Comparison of ENCODE assay signal across 16 cellular contexts in genomic region chr1:203349757-203350522, GRCh38. TPM values are rescaled to one million over a fixed set of nuclear protein-coding genes. Genes with fewer than 3 reads are reported as not detected.
DNase-seq lines count a peak whose midpoint lies in the region; ATAC-seq and TF ChIP-seq lines count a peak whose summit lies in the region.
"Had no signal": no experiment of that assay in that cellular context is flagged by ENCODE, and none has a peak within 500 bp of the region (broad histone marks: within the 10 kb centered on the region; RNA-seq: fewer than 3 reads in every experiment).

No MANE protein-coding gene starts in this region.

- H3K4me1 ChIP-seq in ACC112 (ENCODE audit: control insufficient read depth, insufficient read depth, low read length, unreplicated experiment) (peaks cover 9% of the 10 kb centered on the region), ascending aorta (peaks cover 3 to 41% of the 10 kb centered on the region in 2 donors), mesendoderm (ENCODE audit: control insufficient read depth, low read depth, low read length) (peaks cover 10% of the 10 kb centered on the region)
- H3K4me1 ChIP-seq: adrenal gland, neural progenitor cell had no signal

- no peak overlapping the region for H4K8ac ChIP-seq in mesendoderm (ENCODE audit: low read depth, low read length)

- H3K4me2 ChIP-seq in mesendoderm (ENCODE audit: low read length): no peak overlapping the region
- H3K4me2 ChIP-seq: neural progenitor cell had no signal

- H2AK5ac ChIP-seq in mesendoderm (ENCODE audit: low read length): no peak overlapping the region

- H3K27ac ChIP-seq in ACC112 (ENCODE audit: low read depth, low read length) (no peak overlapping the region), ascending aorta (peak overlapping the region; percentile 83 to 84), skin epidermis (peak overlapping the region in 5 of 21 experiments; percentile 33 to 78 (median 59)), mesendoderm (ENCODE audit: low read depth, low read length) (no peak overlapping the region)
- H3K27ac ChIP-seq: neural progenitor cell had no signal

- H2BK5ac ChIP-seq in mesendoderm (ENCODE audit: low read length): no peak overlapping the region

- intact Hi-C loops in ascending aorta (cut with DNase I): loop anchor here (2.0 to 10.0 kb wide), 2 partner anchors 57 to 345 kb away; no protein-coding TSS in a partner anchor

- no peak overlapping the region for H3K56ac ChIP-seq in mesendoderm (ENCODE audit: low read length)

- no CpG with 5 or more reads among the region's 4 CpGs for WGBS in mesendoderm (ENCODE audit: extremely low coverage, insufficient coverage, low lambda C conversion rate)

- H3K9ac ChIP-seq in mesendoderm (ENCODE audit: low read length): no peak overlapping the region
- H3K9ac ChIP-seq: neural progenitor cell had no signal

- no peak overlapping the region for H2BK15ac ChIP-seq in mesendoderm (replicated peaks; ENCODE audit: low read depth)

- H3K79me2 ChIP-seq in ACC112 (ENCODE audit: control insufficient read depth, insufficient read depth, low read length, unreplicated experiment): no peaks in the 10 kb centered on the region
- no peaks in the 10 kb centered on the region for H3K79me2 ChIP-seq in mesendoderm (ENCODE audit: control insufficient read depth, insufficient read depth, low read length)

- no peak overlapping the region for H2BK120ac ChIP-seq in mesendoderm (ENCODE audit: low read depth, low read length)

- H3K79me1 ChIP-seq in mesendoderm (ENCODE audit: low read length): no peaks in the 10 kb centered on the region

- H3K36me3 ChIP-seq in ACC112 (ENCODE audit: insufficient read depth, low read length): no peaks in the 10 kb centered on the region
- H3K36me3 ChIP-seq in ascending aorta: peaks cover 6 to 18% of the 10 kb centered on the region in 2 donors
- H3K36me3 ChIP-seq in mesendoderm (ENCODE audit: control insufficient read depth, insufficient read depth, low read length): no peaks in the 10 kb centered on the region
- H3K36me3 ChIP-seq: adrenal gland, neural progenitor cell had no signal

- no peak overlapping the region for H3K23ac ChIP-seq in mesendoderm (ENCODE audit: low read length)

- no peak overlapping the region for H3K18ac ChIP-seq in mesendoderm (ENCODE audit: low read length)

- peaks cover 10% of the 10 kb centered on the region; the same call in 1 of the 2 replicates for H3K27me3 ChIP-seq in ACC112 (ENCODE audit: insufficient read depth, low read length)
- no peaks in the 10 kb centered on the region for H3K27me3 ChIP-seq in ascending aorta
- no peaks in the 10 kb centered on the region for H3K27me3 ChIP-seq in mesendoderm (ENCODE audit: insufficient read depth, low read length, poor library complexity)
- H3K27me3 ChIP-seq: adrenal gland, neural progenitor cell had no signal

- H2AFZ ChIP-seq in ACC112 (ENCODE audit: low read length, unreplicated experiment): no peak overlapping the region

- no peak for ATAC-seq in GM18511 (IDR thresholded peaks at IDR 0.05; ENCODE audit: unreplicated experiment)

- peak overlapping the region; percentile 66; the same call in 1 of the 2 replicates for H3K4me3 ChIP-seq in ACC112 (ENCODE audit: low read depth, low read length)
- H3K4me3 ChIP-seq in ascending aorta: peak overlapping the region; percentile 41 to 65
- H3K4me3 ChIP-seq in skin epidermis: peak overlapping the region in 4 of 7 experiments; percentile 9 to 27 (median 19)
- no peak overlapping the region for H3K4me3 ChIP-seq in mesendoderm (ENCODE audit: low read length)
- H3K4me3 ChIP-seq: neural progenitor cell had no signal

- no peaks in the 10 kb centered on the region for H3K9me3 ChIP-seq in ascending aorta
- H3K9me3 ChIP-seq: adrenal gland had no signal

- no peak overlapping the region for H4K5ac ChIP-seq in mesendoderm (ENCODE audit: low read length)

- no peak overlapping the region for H3K4ac ChIP-seq in mesendoderm (ENCODE audit: low read depth, low read length)

- TF ChIP-seq CTCF in ascending aorta (IDR thresholded peaks at IDR 0.05): no peak

- no peak for DNase-seq in ascending aorta (ENCODE audit: low spot score in 2 of 2)
- peak; percentile 82 for DNase-seq in medulla oblongata (ENCODE audit: extremely low spot score)
- DNase-seq in mesendoderm: no peak
- DNase-seq in AML-193 (lab: John Stamatoyannopoulos, UW): no peak
- no peak for DNase-seq in cerebellum (ENCODE audit: low spot score)
- DNase-seq: activated T-cell treated with anti-CD3 and anti-CD28 coated beads, Interleukin-2, amount 50 U/mL, for 1 hour; adrenal gland; COR-L47; cortex of kidney; GF-D8; NCI-H1105 treated with DMSO at 0.1 percent for 48 hours; SHP77 treated with DMSO at 0.1 percent for 48 hours had no signal

RNA-seq across cellular contexts. Expression of gene FMOD, which starts 1.0 kb away (rescaled TPM):
- 92.3 TPM for total RNA-seq in ascending aorta
- polyA plus RNA-seq in mesendoderm (2013, experiment 1 of 2): 0.45 TPM
- polyA plus RNA-seq in mesendoderm (2013, experiment 2 of 2): 0.34 TPM
- 1.6 TPM for total RNA-seq in cerebellum

RNA-seq across cellular contexts. Expression of gene BTG2, which starts 44.6 kb away (rescaled TPM):
- 219 TPM for total RNA-seq in ascending aorta
- polyA plus RNA-seq in mesendoderm (2013, experiment 1 of 2): 4.1 TPM
- 3.9 TPM for polyA plus RNA-seq in mesendoderm (2013, experiment 2 of 2)
- 17.4 TPM for total RNA-seq in cerebellum

Comparison
In these comparisons a context has a peak if more than half of its experiments do, and no peak if none do; other contexts are left out.
1. H3K27ac ChIP-seq: peak in ascending aorta (2 of 2); none in ACC112 (single experiment) and mesendoderm (single experiment).
2. RNA of gene FMOD, which starts 1.0 kb away (total RNA-seq): 92.3 TPM in ascending aorta (single experiment); 1.6 TPM in cerebellum (single experiment); every median in the first group is over 10 times any median in the second.
3. RNA of gene BTG2, which starts 44.6 kb away (total RNA-seq): 219 TPM in ascending aorta (single experiment); 17.4 TPM in cerebellum (single experiment); every median in the first group is over 10 times any median in the second.